In the genomic region with DNA sequence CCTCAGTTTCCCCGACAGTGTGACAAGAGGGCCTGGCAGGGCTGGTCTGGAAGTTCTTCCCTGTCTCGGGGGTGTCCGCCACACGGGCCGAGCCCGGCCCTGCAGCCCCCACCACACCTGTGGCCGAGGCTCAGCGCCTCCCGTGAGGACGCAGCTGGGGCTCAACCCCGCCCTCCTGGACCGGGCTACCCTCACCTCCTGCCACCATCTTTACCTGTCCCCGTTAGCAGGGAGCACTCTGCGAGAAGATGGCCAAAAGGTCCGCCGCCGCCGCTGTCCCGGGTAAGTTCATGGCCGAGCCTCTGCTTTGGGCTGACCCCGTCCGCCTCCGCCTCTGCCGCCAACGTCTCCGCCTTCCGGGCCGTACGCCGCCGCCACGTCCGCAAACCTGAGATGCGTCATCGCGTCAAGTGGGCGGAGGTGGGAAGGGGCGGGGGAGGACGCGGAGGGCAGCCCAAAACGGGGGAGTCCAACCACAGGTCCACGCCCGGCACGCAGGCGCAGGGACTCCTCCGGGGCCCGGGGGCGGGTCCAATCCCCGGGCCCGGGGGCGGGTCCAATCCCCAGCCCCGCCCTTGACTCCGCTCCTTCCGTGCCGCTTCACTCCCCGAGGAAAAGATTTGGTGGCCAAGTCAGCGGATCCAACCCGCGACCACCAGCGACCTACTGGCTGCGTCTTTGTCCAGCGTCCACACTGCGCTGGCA, we compare ENCODE assay signal across 8 cellular contexts. TPM values are rescaled to one million over a fixed set of nuclear protein-coding genes. Genes with fewer than 3 reads are reported as not detected.
A peak's percentile ranks its signal among the peaks of the same experiment; 100 is the strongest.
DNase-seq lines count a peak whose midpoint lies in the region; ATAC-seq, FAIRE-seq and TF ChIP-seq lines count a peak whose summit lies in the region.

A gene (minus strand): TSS at position 351 of the 705 bp plus-strand sequence. CDS start 4,295 bp downstream, outside the sequence.

- ATAC-seq in GM18868 (IDR thresholded peaks at IDR 0.05; ENCODE audit: unreplicated experiment), result peak; percentile 89
- peak; percentile 91 for ATAC-seq in HG03108 (IDR thresholded peaks at IDR 0.05; ENCODE audit: unreplicated experiment)

- TF ChIP-seq CTCF in WI38 (IDR thresholded peaks at IDR 0.05; ENCODE audit: low read depth, low read length) (no peak), bronchial epithelial cell (IDR thresholded peaks at IDR 0.05; ENCODE audit: insufficient read depth, low read length, severe bottlenecking) (no peak)

- H3K27me3 ChIP-seq in ACC112 (ENCODE audit: insufficient read depth, low read length) (peaks cover 27% of the 10 kb centered on the region), bronchial epithelial cell (ENCODE audit: control insufficient read depth, insufficient read depth, low read length) (peaks cover 5% of the 10 kb centered on the region)

- no peak for FAIRE-seq in bronchial epithelial cell (lab: Jason Lieb, UNC)

- H3K36me3 ChIP-seq in ACC112 (ENCODE audit: insufficient read depth, low read length), result 0 out of 2 replicates have a peak, but pooled peaks cover 3% of the 10 kb centered on the region
- H3K36me3 ChIP-seq in bronchial epithelial cell (ENCODE audit: control insufficient read depth, insufficient read depth, low read length), result no peaks in the 10 kb centered on the region

- H3K79me2 ChIP-seq in ACC112 (ENCODE audit: control insufficient read depth, insufficient read depth, low read length, unreplicated experiment), result peaks cover 36% of the 10 kb centered on the region

- peak within 1 kb of the TSS; percentile 98 for H2AFZ ChIP-seq in ACC112 (ENCODE audit: low read length, unreplicated experiment)

- H3K27ac ChIP-seq in ACC112 (ENCODE audit: low read depth, low read length), result peak within 1 kb of the TSS; percentile 65

- H3K4me3 ChIP-seq in ACC112 (ENCODE audit: low read depth, low read length), result peak within 1 kb of the TSS; percentile 96
- peak within 1 kb of the TSS; percentile 100 for H3K4me3 ChIP-seq in WI38 (ENCODE audit: low read depth, low read length)
- peak within 1 kb of the TSS; percentile 79 for H3K4me3 ChIP-seq in bronchial epithelial cell (ENCODE audit: low read depth, low read length)

- peak; percentile 95 for DNase-seq in NCI-H2227 (lab: John Stamatoyannopoulos, UW; ENCODE audit: unreplicated experiment)
- DNase-seq in bronchial epithelial cell (ENCODE audit: low read depth), result peak; percentile 86
- DNase-seq in iPS-NIHi7 (ENCODE audit: extremely low spot score), result peak; percentile 99
- peak; percentile 93 for DNase-seq in smooth muscle cell of the brain vasculature (ENCODE audit: low read depth, low spot score)

- peaks cover 16% of the 10 kb centered on the region for H3K4me1 ChIP-seq in ACC112 (ENCODE audit: control insufficient read depth, insufficient read depth, low read length, unreplicated experiment)

RNA-seq across cellular contexts. Expression of the gene that starts here (rescaled TPM):
- 15.4 and 16.3 TPM in 2 replicates for total RNA-seq in bronchial epithelial cell

Comparison
In these comparisons a context has a peak if more than half of its experiments do, and no peak if none do; other contexts are left out.
1. Peak in every context shown above with its lines: DNase-seq, ATAC-seq, H3K4me3 ChIP-seq and H3K27ac ChIP-seq.